8 cellular contexts compared by ENCODE assay signal in genomic region chr7:102306916-102307677, GRCh38. TPM values are rescaled to one million over a fixed set of nuclear protein-coding genes. Genes with fewer than 3 reads are reported as not detected.
A peak's percentile ranks its signal among the peaks of the same experiment; 100 is the strongest.
DNase-seq lines count a peak whose midpoint lies in the region; ATAC-seq lines count a peak whose summit lies in the region.

No MANE protein-coding gene starts in this region.

- no peak overlapping the region for H2AFZ ChIP-seq in GM23248

- H3K4me3 ChIP-seq in GM23248, result no peak overlapping the region
- peak overlapping the region; percentile 8 for H3K4me3 ChIP-seq in iPS-15b (ENCODE audit: low read depth, low read length)

- no peaks in the 10 kb centered on the region for H3F3A ChIP-seq in GM23248 (ENCODE audit: insufficient read depth)

- H3K36me3 ChIP-seq in GM23248 (ENCODE audit: low read depth), result no peaks in the 10 kb centered on the region
- no peaks in the 10 kb centered on the region for H3K36me3 ChIP-seq in KOPT-K1 (ENCODE audit: insufficient read depth, low read length)
- peaks cover 4% of the 10 kb centered on the region for H3K36me3 ChIP-seq in iPS-15b (ENCODE audit: control insufficient read depth, insufficient read depth, low read length)

- H3K9ac ChIP-seq in GM23248 (no peak overlapping the region), iPS-15b (ENCODE audit: low read depth, low read length) (peak overlapping the region; percentile 60)

- peak overlapping the region; percentile 52 to 71 for H3K27ac Mint-ChIP-seq in stimulated activated naive CD8-positive, alpha-beta T cell treated with anti-CD3 and anti-CD28 coated beads, Interleukin-15, amount 100 ng/mL, for 72 hours

- no peak for DNase-seq in activated T-cell treated with anti-CD3 and anti-CD28 coated beads, Interleukin-2, amount 50 U/mL, for 4 hours
- no peak for DNase-seq in activated T-cell treated with anti-CD3 and anti-CD28 coated beads, Interleukin-2, amount 50 U/mL, for 1 hour
- DNase-seq in GM23248 (peak; percentile 30), NCI-H1694 treated with DMSO at 0.1 percent for 48 hours (lab: John Stamatoyannopoulos, UW) (no peak)
- DNase-seq in activated CD4-positive, alpha-beta T cell treated with anti-CD3 and anti-CD28 coated beads, Interleukin-2, amount 50 U/mL, for 48 hours, result peak; percentile 27 to 36
- peak in 1 of 2 donors; percentile 41 for DNase-seq in stimulated activated naive CD8-positive, alpha-beta T cell treated with anti-CD3 and anti-CD28 coated beads, Interleukin-15, amount 100 ng/mL, for 72 hours

- H3K4me1 Mint-ChIP-seq in activated T-cell treated with anti-CD3 and anti-CD28 coated beads, Interleukin-2, amount 50 U/mL, for 4 hours (ENCODE audit: low read depth), result peaks cover 12% of the 10 kb centered on the region
- H3K4me1 Mint-ChIP-seq in stimulated activated naive CD8-positive, alpha-beta T cell treated with anti-CD3 and anti-CD28 coated beads, Interleukin-15, amount 100 ng/mL, for 72 hours, result peaks cover 13% of the 10 kb centered on the region

- no peaks in the 10 kb centered on the region for H3K4me1 ChIP-seq in GM23248 (ENCODE audit: insufficient read depth)
- peaks cover 13% of the 10 kb centered on the region for H3K4me1 ChIP-seq in iPS-15b (ENCODE audit: control insufficient read depth, insufficient read depth, low read length)

- H3K4me2 ChIP-seq in GM23248 (ENCODE audit: unreplicated experiment), result no peak overlapping the region

- H3K27ac ChIP-seq in GM23248, result no peak overlapping the region
- peak overlapping the region; percentile 62 for H3K27ac ChIP-seq in KOPT-K1 (ENCODE audit: low read depth, low read length, poor library complexity, severe bottlenecking)

- H4K20me1 ChIP-seq in GM23248 (ENCODE audit: insufficient read depth), result no peaks in the 10 kb centered on the region

- H3K9me2 ChIP-seq in GM23248 (ENCODE audit: insufficient read depth), result no peaks in the 10 kb centered on the region

- in situ Hi-C loops in GM23248 (cut with MboI), result no loop called here

- H3K9me3 Mint-ChIP-seq in activated T-cell treated with anti-CD3 and anti-CD28 coated beads, Interleukin-2, amount 50 U/mL, for 4 hours, result no peaks in the 10 kb centered on the region
- no peaks in the 10 kb centered on the region for H3K9me3 Mint-ChIP-seq in stimulated activated naive CD8-positive, alpha-beta T cell treated with anti-CD3 and anti-CD28 coated beads, Interleukin-15, amount 100 ng/mL, for 72 hours

- no peak overlapping the region for H3K4me3 Mint-ChIP-seq in activated T-cell treated with anti-CD3 and anti-CD28 coated beads, Interleukin-2, amount 50 U/mL, for 4 hours
- H3K4me3 Mint-ChIP-seq in stimulated activated naive CD8-positive, alpha-beta T cell treated with anti-CD3 and anti-CD28 coated beads, Interleukin-15, amount 100 ng/mL, for 72 hours, result peak overlapping the region in 1 of 2 donors; percentile 29

- peak; percentile 49 to 64 for ATAC-seq in activated T-cell treated with anti-CD3 and anti-CD28 coated beads, Interleukin-2, amount 50 U/mL, for 4 hours
- peak; percentile 75 for ATAC-seq in stimulated activated naive CD8-positive, alpha-beta T cell treated with anti-CD3 and anti-CD28 coated beads, Interleukin-15, amount 100 ng/mL, for 72 hours

- H3K79me2 ChIP-seq in GM23248 (ENCODE audit: insufficient read depth), result no peaks in the 10 kb centered on the region

- H3K27me3 Mint-ChIP-seq in activated T-cell treated with anti-CD3 and anti-CD28 coated beads, Interleukin-2, amount 50 U/mL, for 4 hours (ENCODE audit: low read depth), result no peaks in the 10 kb centered on the region
- H3K27me3 Mint-ChIP-seq in stimulated activated naive CD8-positive, alpha-beta T cell treated with anti-CD3 and anti-CD28 coated beads, Interleukin-15, amount 100 ng/mL, for 72 hours, result no peaks in the 10 kb centered on the region

- H3K36me3 Mint-ChIP-seq in activated T-cell treated with anti-CD3 and anti-CD28 coated beads, Interleukin-2, amount 50 U/mL, for 4 hours (ENCODE audit: insufficient read depth), result no peaks in the 10 kb centered on the region

- no peaks in the 10 kb centered on the region for H3K27me3 ChIP-seq in GM23248 (replicated peaks; ENCODE audit: insufficient read depth)
- H3K27me3 ChIP-seq in iPS-15b (ENCODE audit: control insufficient read depth, insufficient read depth, low read length), result no peaks in the 10 kb centered on the region

- 45 to 55% methylated on average over 13 to 17 of the region's 17 CpGs for WGBS in GM23248 (ENCODE audit: low coverage in 1 of 2, low lambda C conversion rate in 2 of 2, missing lambda C conversion rate in 2 of 2), 2 experiments

- H3K9me3 ChIP-seq in GM23248 (ENCODE audit: low read depth) (no peaks in the 10 kb centered on the region), KOPT-K1 (ENCODE audit: insufficient read depth, low read length, poor library complexity, severe bottlenecking) (no peaks in the 10 kb centered on the region), iPS-15b (ENCODE audit: control insufficient read depth, insufficient read depth, low read length) (no peaks in the 10 kb centered on the region)

RNA-seq across cellular contexts. Expression of gene SH2B2, which starts 20.4 kb away (rescaled TPM):
- 1 to 10 TPM; 2.3 to 3.0 (median 2.6) TPM for total RNA-seq in activated T-cell treated with anti-CD3 and anti-CD28 coated beads, Interleukin-2, amount 50 U/mL, for 4 hours
- 0.86 and 7.1 TPM in 2 replicates for total RNA-seq in GM23248 (2014; rRNA removed; shearing (Covaris generic))
- polyA plus RNA-seq in GM23248 (2016; fragmentation: Nextera tagmentation; extraction: Ambion mirVana), result 0.80 and 1.1 TPM in 2 replicates

RNA-seq across cellular contexts. Expression of gene SPDYE6, which starts 49.1 kb away (rescaled TPM):
- total RNA-seq in activated T-cell treated with anti-CD3 and anti-CD28 coated beads, Interleukin-2, amount 50 U/mL, for 4 hours, result not detected
- not detected in 2 replicates for total RNA-seq in GM23248 (2014; rRNA removed; shearing (Covaris generic))
- 0.19 TPM in 1 of 2 replicates, not detected in the other for polyA plus RNA-seq in GM23248 (2016; fragmentation: Nextera tagmentation; extraction: Ambion mirVana)

Comparison
In these comparisons a context has a peak if more than half of its experiments do, and no peak if none do; other contexts are left out.
1. DNase-seq: peak in GM23248 (single experiment) and activated CD4-positive, alpha-beta T cell treated with anti-CD3 and anti-CD28 coated beads, Interleukin-2, amount 50 U/mL, for 48 hours (2 of 2); none in activated T-cell treated with anti-CD3 and anti-CD28 coated beads, Interleukin-2, amount 50 U/mL, for 4 hours (single experiment), activated T-cell treated with anti-CD3 and anti-CD28 coated beads, Interleukin-2, amount 50 U/mL, for 1 hour (single experiment) and NCI-H1694 treated with DMSO at 0.1 percent for 48 hours (single experiment).